ENCODE assay signal across 17 cellular contexts in genomic region chrX:47796433-47796906, GRCh38. TPM values are rescaled to one million over a fixed set of nuclear protein-coding genes. Genes with fewer than 3 reads are reported as not detected.
DNase-seq lines count a peak whose midpoint lies in the region; ATAC-seq, FAIRE-seq and TF ChIP-seq lines count a peak whose summit lies in the region.
"Had no signal": no experiment of that assay in that cellular context is flagged by ENCODE, and none has a peak within 500 bp of the region (broad histone marks: within the 10 kb centered on the region; RNA-seq: fewer than 3 reads in every experiment).

No MANE protein-coding gene starts in this region.

- H3K36me3 ChIP-seq in aorta (ENCODE audit: control insufficient read depth in 1 of 2, insufficient read depth in 2 of 2, low read length in 1 of 2) (no peaks in the 10 kb centered on the region), H7 (replicated peaks; ENCODE audit: control insufficient read depth, insufficient read depth, low read length) (no peaks in the 10 kb centered on the region)
- H3K36me3 ChIP-seq: pancreas had no signal

- no peak overlapping the region for H3K27ac ChIP-seq in A549
- H3K27ac ChIP-seq in aorta (ENCODE audit: low read depth in 1 of 2, low read length in 2 of 2) = no peak overlapping the region
- H3K27ac ChIP-seq: hepatocyte, pancreas had no signal

- ATAC-seq in A549 = 0 out of 6 replicates have a peak, but pooled peaks of 1 of the 2 experiments have one; percentile 54
- no peak for ATAC-seq in aorta (ENCODE audit: low FRiP score)
- no peak for ATAC-seq in HG02970 (IDR thresholded peaks at IDR 0.05; ENCODE audit: low FRiP score, unreplicated experiment)
- ATAC-seq: pancreas had no signal

- no peak overlapping the region for H3K4me3 ChIP-seq in A549
- no peak overlapping the region for H3K4me3 ChIP-seq in aorta (ENCODE audit: low read length in 2 of 2)
- no peak overlapping the region for H3K4me3 ChIP-seq in H7 (ENCODE audit: insufficient read depth, low read depth, low read length)
- H3K4me3 ChIP-seq: hepatocyte, pancreas had no signal

- no peak overlapping the region for H3K4me2 ChIP-seq in A549
- H3K4me2 ChIP-seq: hepatocyte had no signal

- H3K27me3 ChIP-seq in aorta (ENCODE audit: control insufficient read depth in 1 of 2, insufficient read depth in 2 of 2, low read length in 1 of 2) = no peaks in the 10 kb centered on the region
- no peaks in the 10 kb centered on the region for H3K27me3 ChIP-seq in H7 (ENCODE audit: control insufficient read depth, insufficient read depth, low read length)
- H3K27me3 ChIP-seq: hepatocyte had no signal

- FAIRE-seq in A549 (lab: Jason Lieb, UNC) = peak; percentile 23
- FAIRE-seq: GM18507, pancreas had no signal

- intact Hi-C loops in aorta (cut with DNase I) = no loop called here

- no peak for TF ChIP-seq RAD21 in A549 (conservative IDR thresholded peaks at IDR 0.05 in 1 of 2, IDR thresholded peaks at IDR 0.05 in 1 of 2)

- TF ChIP-seq EP300 in A549 (IDR thresholded peaks at IDR 0.05) = no peak

- POLR2A ChIA-PET in A549 (lab: Yijun Ruan, JAX) = no interaction called here

- DNase-seq in A549 (ENCODE audit: low read depth in 1 of 2, low spot score in 1 of 2) (no peak), HS-5 (ENCODE audit: low read depth) (peak; percentile 28), amniotic epithelial cell (ENCODE audit: low read depth) (peak; percentile 83), foreskin melanocyte (peak; percentile 43), aorta (no peak), H7 (no peak)
- no peak for DNase-seq in stimulated activated naive CD4-positive, alpha-beta T cell (lab: John Stamatoyannopoulos, UW)
- DNase-seq: activated CD8-positive, alpha-beta memory T cell treated with anti-CD3 and anti-CD28 coated beads for 24 hours; dermis blood vessel endothelial cell; Karpas-422; NCI-H2081 treated with DMSO at 0.1 percent for 48 hours; pancreas; stimulated activated CD4-positive, alpha-beta T cell treated with anti-CD3 and anti-CD28 coated beads, Interleukin-1b, Interleukin-23, amount 100 ng/mL, for 48 hours; T-helper 2 cell had no signal

- H3K9me3 ChIP-seq in A549 (no peaks in the 10 kb centered on the region), aorta (ENCODE audit: control insufficient read depth, low read length) (no peaks in the 10 kb centered on the region)
- H3K9me3 ChIP-seq: pancreas had no signal

- CTCF ChIA-PET in A549 (lab: Yijun Ruan, JAX) = no interaction called here

- H3K4me1 ChIP-seq in A549 = no peaks in the 10 kb centered on the region
- H3K4me1 ChIP-seq in aorta (ENCODE audit: control insufficient read depth in 1 of 2, insufficient read depth in 2 of 2, low read length in 2 of 2) = no peaks in the 10 kb centered on the region
- H3K4me1 ChIP-seq: pancreas had no signal

- 6% methylated on average over 3 of the region's 3 CpGs for WGBS in A549 (ENCODE audit: missing lambda C conversion rate)
- 33 to 37% methylated on average over 3 of the region's 3 CpGs for WGBS in aorta, 2 donors

- TF ChIP-seq POLR2A in A549 (IDR thresholded peaks at IDR 0.05; ENCODE audit: low read length) = no peak

- TF ChIP-seq CTCF in A549 (IDR thresholded peaks at IDR 0.05) = no peak

TF ChIP-seq in A549, 52 proteins besides CTCF, POLR2A, EP300 and RAD21:
- TF ChIP-seq MAZ (IDR thresholded peaks at IDR 0.05; ENCODE audit: borderline replicate concordance, low read depth, low read length) (no peak), MAFK (IDR thresholded peaks at IDR 0.05; ENCODE audit: partially characterized antibody) (no peak), ELK1 (IDR thresholded peaks at IDR 0.05; ENCODE audit: low read depth, low read length) (no peak), HEYL (CRISPR knock-in tag; IDR thresholded peaks at IDR 0.05) (no peak), CBX8 (IDR thresholded peaks at IDR 0.05) (no peak)

RNA-seq across cellular contexts. Expression of gene ZNF81, which starts 40.2 kb away (rescaled TPM):
- 8.3 and 9.3 TPM in 2 replicates for polyA plus RNA-seq in A549 (2011; rRNA removed)
- polyA plus RNA-seq in A549 (2012; cell fraction: cytosol; rRNA removed) = 4.0 and 6.6 TPM in 2 replicates
- polyA plus RNA-seq in A549 (2012; cell fraction: nucleus; rRNA removed) = 4.0 and 6.2 TPM in 2 replicates
- polyA plus RNA-seq in A549 (2017; fragmentation: RNase III; extraction: RNeasy Plus Mini Kit Qiagen cat#74134 plus additional on column Dnase treatment) = 3.8 to 4.4 TPM (median 4.3 TPM) in 3 replicates
- 19.8 and 31.1 TPM in 2 replicates for polyA minus RNA-seq in A549 (2011; rRNA and poly(A)+ RNA removed)
- 10 to 100 TPM; 10.1 to 13.3 TPM for total RNA-seq in aorta
- polyA plus RNA-seq in aorta = 1 to 10 TPM; 1.1 to 1.4 TPM
- 3.7 and 3.9 TPM in 2 replicates for total RNA-seq in H7 (2014; rRNA removed; shearing (Covaris generic))

Comparison
In these comparisons a context has a peak if more than half of its experiments do, and no peak if none do; other contexts are left out.
1. DNase-seq: peak in HS-5 (single experiment), amniotic epithelial cell (single experiment) and foreskin melanocyte (single experiment); none in A549 (0 of 2), aorta (0 of 2), H7 (single experiment) and stimulated activated naive CD4-positive, alpha-beta T cell (0 of 6).